In the genomic region with DNA sequence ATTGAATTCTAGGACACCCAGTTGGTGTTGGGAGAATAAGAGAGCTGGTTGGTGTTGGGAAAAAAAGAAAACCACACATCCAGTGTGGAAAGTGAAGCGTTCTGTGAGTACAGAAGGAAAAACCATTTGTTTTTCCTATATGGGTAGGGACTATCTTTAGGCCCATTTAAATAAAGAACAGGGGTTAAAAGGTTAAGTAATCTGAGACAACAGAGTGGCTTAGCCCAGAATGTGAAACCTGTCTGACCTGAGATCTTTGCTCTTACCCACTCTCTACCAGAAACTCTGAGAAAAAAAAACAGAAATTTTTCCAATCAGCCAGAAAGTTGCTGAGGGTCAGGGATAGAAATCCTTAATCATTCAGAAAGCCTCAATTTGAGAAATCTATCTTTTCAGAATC, we compare ENCODE assay signal across 18 cellular contexts. TPM values are rescaled to one million over a fixed set of nuclear protein-coding genes. Genes with fewer than 3 reads are reported as not detected.
DNase-seq lines count a peak whose midpoint lies in the region; ATAC-seq and TF ChIP-seq lines count a peak whose summit lies in the region.
"Had no signal": no experiment of that assay in that cellular context is flagged by ENCODE, and none has a peak within 500 bp of the region (broad histone marks: within the 10 kb centered on the region; RNA-seq: fewer than 3 reads in every experiment).

No MANE protein-coding gene starts in this region.

- H2AFZ ChIP-seq in neural progenitor cell (replicated peaks) (no peak overlapping the region), PC-3 (ENCODE audit: low read length) (no peak overlapping the region)
- H2AFZ ChIP-seq: GM23338 had no signal

- H3K79me2 ChIP-seq in neural progenitor cell (ENCODE audit: low read depth) (no peaks in the 10 kb centered on the region), PC-3 (ENCODE audit: low read length) (no peaks in the 10 kb centered on the region)

- peaks cover 15% of the 10 kb centered on the region for H3K4me1 Mint-ChIP-seq in neural progenitor cell
- H3K4me1 Mint-ChIP-seq: CD8-positive, alpha-beta memory T cell had no signal

- no TSS peak for BruUV-seq in PC-3 (replicated peaks; lab: Mats Ljungman, UMichigan)

- intact Hi-C loops in left cardiac atrium (cut with DNase I), result no loop called here
- intact Hi-C loops in left lung (cut with DNase I), result loop anchor here in 1 of 2 donors (10.0 kb wide), 1 partner anchor 277 kb away; no protein-coding TSS in a partner anchor
- intact Hi-C loops in PC-3 (cut with micrococcal nuclease), result no loop called here
- intact Hi-C loops in ascending aorta (cut with DNase I), result no loop called here

- H3K36me3 ChIP-seq in cardiac muscle cell (no peaks in the 10 kb centered on the region), left lung (no peaks in the 10 kb centered on the region), neural progenitor cell (no peaks in the 10 kb centered on the region), PC-3 (ENCODE audit: low read depth, low read length) (no peaks in the 10 kb centered on the region), ascending aorta (no peaks in the 10 kb centered on the region)
- H3K36me3 ChIP-seq: BLaER1 had no signal

- no peaks in the 10 kb centered on the region for H3K27me3 Mint-ChIP-seq in neural progenitor cell (ENCODE audit: insufficient read depth, low read depth)

- CTCF ChIA-PET in PC-3 (lab: Charles Lee), result no interaction called here

- H3K4me1 ChIP-seq in cardiac muscle cell (ENCODE audit: low read depth) (peaks cover 51% of the 10 kb centered on the region), left lung (peaks cover 0 to 5% of the 10 kb centered on the region in 2 donors), neural progenitor cell (peaks cover 58% of the 10 kb centered on the region), PC-3 (ENCODE audit: insufficient read depth, low read length) (peaks cover 4% of the 10 kb centered on the region; the same call in 1 of the 2 replicates), ascending aorta (no peaks in the 10 kb centered on the region)

- H4K20me1 ChIP-seq in neural progenitor cell (ENCODE audit: low read depth), result no peaks in the 10 kb centered on the region
- H4K20me1 ChIP-seq in PC-3 (ENCODE audit: low read length), result no peaks in the 10 kb centered on the region
- H4K20me1 ChIP-seq: BLaER1 had no signal

- no peaks in the 10 kb centered on the region for H3K9me2 ChIP-seq in PC-3 (replicated peaks; ENCODE audit: low read length)

- H3F3A ChIP-seq in neural progenitor cell (ENCODE audit: low read depth) (peaks cover 46% of the 10 kb centered on the region), PC-3 (ENCODE audit: low read length, unreplicated experiment) (no peaks in the 10 kb centered on the region)

- POLR2A ChIA-PET in PC-3 (lab: Charles Lee; ENCODE audit: unreplicated experiment), result no interaction called here

- H3K9me3 ChIP-seq in cardiac muscle cell (ENCODE audit: low read depth) (no peaks in the 10 kb centered on the region), left lung (no peaks in the 10 kb centered on the region), neural progenitor cell (ENCODE audit: low read depth) (no peaks in the 10 kb centered on the region), PC-3 (ENCODE audit: low read length) (no peaks in the 10 kb centered on the region), ascending aorta (no peaks in the 10 kb centered on the region)
- H3K9me3 ChIP-seq: BLaER1, Caco-2 had no signal

- no peak for TF ChIP-seq CTCF in cardiac muscle cell (IDR thresholded peaks at IDR 0.05; ENCODE audit: low read depth, low read length)
- TF ChIP-seq CTCF in left lung (IDR thresholded peaks at IDR 0.05), result no peak
- no peak for TF ChIP-seq CTCF in neural progenitor cell (IDR thresholded peaks at IDR 0.05)
- TF ChIP-seq CTCF in PC-3 (conservative IDR thresholded peaks at IDR 0.05; ENCODE audit: low read depth, low read length), result no peak
- TF ChIP-seq CTCF in ascending aorta (IDR thresholded peaks at IDR 0.05), result no peak

- no peak overlapping the region for H3K4me3 Mint-ChIP-seq in neural progenitor cell
- H3K4me3 Mint-ChIP-seq: CD8-positive, alpha-beta memory T cell; GM23338 had no signal

- H3K4me2 ChIP-seq in neural progenitor cell (peak overlapping the region; percentile 13), PC-3 (ENCODE audit: low read length) (no peak overlapping the region)
- H3K4me2 ChIP-seq: BLaER1, GM23338 had no signal

- no peak overlapping the region for H3K27ac Mint-ChIP-seq in neural progenitor cell
- H3K27ac Mint-ChIP-seq: CD8-positive, alpha-beta memory T cell; GM23338 had no signal

- DNase-seq in cardiac muscle cell (ENCODE audit: low read depth in 1 of 2, low spot score in 1 of 2), result peak in 1 of 2 donors; percentile 37
- DNase-seq in left cardiac atrium, result no peak
- DNase-seq in left lung, result no peak
- peak; percentile 12 for DNase-seq in neural progenitor cell (ENCODE audit: low spot score)
- no peak for DNase-seq in activated CD4-positive, alpha-beta T cell treated with anti-CD3 and anti-CD28 coated beads, Interleukin-2, amount 50 U/mL, for 4 hours
- DNase-seq in PC-3, result no peak
- DNase-seq in NCI-H226, result no peak
- no peak for DNase-seq in ascending aorta (ENCODE audit: low spot score in 2 of 2)
- DNase-seq: AML-193; Caco-2; CD8-positive, alpha-beta memory T cell; DND-41; GDM1; H7 had no signal

- peak overlapping the region; percentile 95 for H3K27ac ChIP-seq in cardiac muscle cell
- H3K27ac ChIP-seq in left lung, result no peak overlapping the region
- H3K27ac ChIP-seq in neural progenitor cell, result peak overlapping the region; percentile 71
- H3K27ac ChIP-seq in PC-3 (ENCODE audit: low read length), result no peak overlapping the region
- H3K27ac ChIP-seq in ascending aorta, result no peak overlapping the region
- H3K27ac ChIP-seq: 22Rv1, BLaER1, HL-60 had no signal

- no peaks in the 10 kb centered on the region for H3K27me3 ChIP-seq in cardiac muscle cell
- H3K27me3 ChIP-seq in left lung, result no peaks in the 10 kb centered on the region
- no peaks in the 10 kb centered on the region for H3K27me3 ChIP-seq in neural progenitor cell
- H3K27me3 ChIP-seq in PC-3 (ENCODE audit: low read length), result peaks cover 37% of the 10 kb centered on the region
- no peaks in the 10 kb centered on the region for H3K27me3 ChIP-seq in ascending aorta
- H3K27me3 ChIP-seq: BLaER1 had no signal

- no peak for ATAC-seq in left cardiac atrium
- ATAC-seq in left lung, result peak; percentile 66
- ATAC-seq in PC-3, result no peak
- ATAC-seq: GM23338 had no signal

- H3K9me3 Mint-ChIP-seq in neural progenitor cell, result peaks cover 3% of the 10 kb centered on the region
- H3K9me3 Mint-ChIP-seq: GM23338 had no signal

- peak overlapping the region; percentile 11 for H3K4me3 ChIP-seq in cardiac muscle cell
- no peak overlapping the region for H3K4me3 ChIP-seq in left lung
- H3K4me3 ChIP-seq in neural progenitor cell, result no peak overlapping the region
- no peak overlapping the region for H3K4me3 ChIP-seq in PC-3 (ENCODE audit: low read length)
- no peak overlapping the region for H3K4me3 ChIP-seq in ascending aorta
- H3K4me3 ChIP-seq: BLaER1, GM23338 had no signal

- no peaks in the 10 kb centered on the region for H3K36me3 Mint-ChIP-seq in neural progenitor cell
- H3K36me3 Mint-ChIP-seq: CD8-positive, alpha-beta memory T cell had no signal

- H3K9ac ChIP-seq in neural progenitor cell (no peak overlapping the region), PC-3 (ENCODE audit: low read length) (no peak overlapping the region)
- H3K9ac ChIP-seq: BLaER1 had no signal

RNA-seq across cellular contexts. Expression of gene LRRC55, which starts 59.8 kb away (rescaled TPM):
- total RNA-seq in cardiac muscle cell (0.11 and 0.21 TPM in 2 replicates), left cardiac atrium (under 1 TPM in 1 of 2 donors, not detected in 1; 0.12 TPM), left lung (under 1 TPM; 0.05 to 0.12 TPM), neural progenitor cell (ENCODE audit: low replicate concordance) (1.4 and 2.2 TPM in 2 replicates), PC-3 (2014; rRNA removed) (not detected in 2 replicates), ascending aorta (not detected)
- 0.12 TPM in 1 of 2 replicates, not detected in the other for polyA plus RNA-seq in cardiac muscle cell
- total RNA-seq: Caco-2; CD8-positive, alpha-beta memory T cell had no signal
- polyA plus RNA-seq: CD8-positive, alpha-beta memory T cell had no signal

Comparison
In these comparisons a context has a peak if more than half of its experiments do, and no peak if none do; other contexts are left out.
1. H3K27ac ChIP-seq: peak in cardiac muscle cell (single experiment) and neural progenitor cell (single experiment); none in left lung (0 of 2), PC-3 (single experiment) and ascending aorta (0 of 2).